29 cellular contexts compared by ENCODE assay signal in genomic region chr13:43111887-43112400, GRCh38.
"Had no signal": no experiment of that assay in that cellular context is flagged by ENCODE, and none has a peak within 500 bp of the region (broad histone marks: within the 10 kb centered on the region; RNA-seq: fewer than 3 reads in every experiment).

No MANE protein-coding gene starts in this region.

- H3K4me3 ChIP-seq: Peyer's patch, SJSA1 had no signal

- H3K9me2 ChIP-seq: SK-N-SH had no signal

- H3K36me3 ChIP-seq: brain microvascular endothelial cell, Peyer's patch had no signal

- H3K27ac ChIP-seq: brain microvascular endothelial cell, Peyer's patch, SJSA1 had no signal

- FAIRE-seq: TTC549 had no signal

- H3K4me2 ChIP-seq: SK-N-SH had no signal

- ATAC-seq: activated CD4-positive, alpha-beta T cell treated with anti-CD3 and anti-CD28 coated beads for 36 hours; activated CD4-positive, CD25-positive, alpha-beta regulatory T cell treated with anti-CD3 and anti-CD28 coated beads, Interleukin-2, amount 50 U/mL, for 24 hours; activated T-cell treated with anti-CD3 and anti-CD28 coated beads, Interleukin-2, amount 50 U/mL, for 4 hours; PC-3; WTC11 had no signal

- H3K27me3 ChIP-seq: brain microvascular endothelial cell, Peyer's patch, SJSA1 had no signal

- H3K9me3 ChIP-seq: Peyer's patch, SJSA1, SK-N-SH had no signal

- H3K9ac ChIP-seq: SK-N-SH had no signal

- DNase-seq: activated CD4-positive, alpha-beta T cell treated with anti-CD3 and anti-CD28 coated beads for 36 hours; activated CD4-positive, alpha-beta T cell treated with anti-CD3 and anti-CD28 coated beads, Interleukin-2, amount 10 ng/mL, durations not matched to agents 7 days and 5 days; activated CD4-positive, alpha-beta T cell treated with anti-CD3 and anti-CD28 coated beads, Interleukin-2, amount 50 U/mL, for 48 hours; activated CD8-positive, alpha-beta memory T cell treated with anti-CD3 and anti-CD28 coated beads, Interleukin-2, amount 50 U/mL, for 4 hours; activated gamma-delta T cell treated with Interleukin-2 at 50 U/mL for 16 hours; activated naive CD4-positive, alpha-beta T cell treated with anti-CD3 and anti-CD28 coated beads, Interleukin-2, amount 10 ng/mL, durations not matched to agents 7 days and 5 days; activated naive CD8-positive, alpha-beta T cell treated with anti-CD3 and anti-CD28 coated beads for 36 hours; activated T-cell treated with anti-CD3 and anti-CD28 coated beads for 4 hours; activated T-cell treated with anti-CD3 and anti-CD28 coated beads, Interleukin-2, amount 50 U/mL, for 4 hours; amniotic stem cell; aorta; brain microvascular endothelial cell; central memory CD4-positive, alpha-beta T cell; NCI-H1105; NCI-H1417 treated with DMSO at 0.1 percent for 48 hours; NCI-H187 treated with DMSO at 0.1 percent for 48 hours; NCI-H2081; NCI-H345; NCI-H524 treated with DMSO at 0.1 percent for 48 hours; NK-92 treated with Interleukin-12 subunit alpha and Interleukin-12 subunit beta, amount 100 ng/mL, for 24 hours; PC-3; Peyer's patch; RPMI8226; SHP77 treated with DMSO at 0.1 percent for 48 hours; SK-N-SH had no signal
